Comparison of ENCODE assay signal across 12 cellular contexts in genomic region chr4:21569638-21570037, GRCh38.
DNase-seq lines count a peak whose midpoint lies in the region; ATAC-seq, FAIRE-seq and TF ChIP-seq lines count a peak whose summit lies in the region.
"Had no signal": no experiment of that assay in that cellular context is flagged by ENCODE, and none has a peak within 500 bp of the region (broad histone marks: within the 10 kb centered on the region; RNA-seq: fewer than 3 reads in every experiment).

No MANE protein-coding gene starts in this region.

- no peaks in the 10 kb centered on the region for H3K27me3 Mint-ChIP-seq in endodermal cell (ENCODE audit: insufficient read depth)
- H3K27me3 Mint-ChIP-seq: CD8-positive, alpha-beta memory T cell had no signal

- H3K4me3 ChIP-seq in HUES64 (ENCODE audit: low read length) = no peak overlapping the region
- no peak overlapping the region for H3K4me3 ChIP-seq in endodermal cell (ENCODE audit: low read length)
- peak overlapping the region; percentile 4; the same call in 1 of the 2 replicates for H3K4me3 ChIP-seq in iPS-20b (ENCODE audit: low read length)
- H3K4me3 ChIP-seq in right cardiac atrium (ENCODE audit: low read length) = no peak overlapping the region
- H3K4me3 ChIP-seq: BLaER1 had no signal

- no peak for ATAC-seq in sciatic nerve
- ATAC-seq in right cardiac atrium = no peak

- DNase-seq in endodermal cell = no peak
- no peak for DNase-seq in sciatic nerve (ENCODE audit: low spot score)
- no peak for DNase-seq in D721Med (ENCODE audit: insufficient read length, low spot score)
- no peak for DNase-seq in right cardiac atrium
- DNase-seq in NK-92 treated with Interleukin-12 subunit alpha and Interleukin-12 subunit beta, amount 100 ng/mL, for 24 hours (lab: John Stamatoyannopoulos, UW) = no peak
- DNase-seq: Caco-2; CD8-positive, alpha-beta memory T cell; DMS53; H7 had no signal

- H3K9ac ChIP-seq in HUES64 (ENCODE audit: low read depth, low read length) (no peak overlapping the region), endodermal cell (ENCODE audit: extremely low read depth, low read length, poor library complexity, severe bottlenecking) (no peak overlapping the region), iPS-20b (ENCODE audit: low read depth, low read length) (no peak overlapping the region)
- H3K9ac ChIP-seq: BLaER1 had no signal

- H3K4me1 ChIP-seq in HUES64 (ENCODE audit: insufficient read depth, low read length) (peaks cover 15% of the 10 kb centered on the region), endodermal cell (ENCODE audit: control insufficient read depth, insufficient read depth, low read length) (peaks cover 2% of the 10 kb centered on the region), iPS-20b (ENCODE audit: insufficient read depth, low read length) (peaks cover 11% of the 10 kb centered on the region; the same call in 1 of the 2 replicates), right cardiac atrium (ENCODE audit: control insufficient read depth, insufficient read depth, low read length) (no peaks in the 10 kb centered on the region)
- H3K4me1 ChIP-seq: BLaER1, Caco-2 had no signal

- no peak for FAIRE-seq in D721Med (lab: Jason Lieb, UNC)

- no peaks in the 10 kb centered on the region for H3K9me3 Mint-ChIP-seq in endodermal cell

- H3K9me3 ChIP-seq in HUES64 (ENCODE audit: insufficient read depth, low read depth, low read length) = no peaks in the 10 kb centered on the region
- no peaks in the 10 kb centered on the region for H3K9me3 ChIP-seq in endodermal cell (ENCODE audit: control insufficient read depth, low read length)
- H3K9me3 ChIP-seq in iPS-20b (ENCODE audit: insufficient read depth, low read depth, low read length) = no peaks in the 10 kb centered on the region
- H3K9me3 ChIP-seq in right cardiac atrium (ENCODE audit: control insufficient read depth, low read length) = no peaks in the 10 kb centered on the region
- H3K9me3 ChIP-seq: BLaER1, Caco-2 had no signal

- no peaks in the 10 kb centered on the region for H3K36me3 ChIP-seq in HUES64 (ENCODE audit: insufficient read depth, low read length)
- no peaks in the 10 kb centered on the region for H3K36me3 ChIP-seq in endodermal cell (ENCODE audit: control insufficient read depth, insufficient read depth, low read length)
- no peaks in the 10 kb centered on the region for H3K36me3 ChIP-seq in iPS-20b (ENCODE audit: insufficient read depth, low read depth, low read length)
- H3K36me3 ChIP-seq: BLaER1 had no signal

- H3K4me3 Mint-ChIP-seq in endodermal cell = no peak overlapping the region
- H3K4me3 Mint-ChIP-seq: CD8-positive, alpha-beta memory T cell had no signal

- H3K4me1 Mint-ChIP-seq in endodermal cell = peaks cover 26% of the 10 kb centered on the region
- H3K4me1 Mint-ChIP-seq: CD8-positive, alpha-beta memory T cell had no signal

- H3K27me3 ChIP-seq in HUES64 (ENCODE audit: insufficient read depth, low read length) (no peaks in the 10 kb centered on the region), endodermal cell (ENCODE audit: control insufficient read depth, insufficient read depth, low read length, poor library complexity, severe bottlenecking) (no peaks in the 10 kb centered on the region), iPS-20b (ENCODE audit: insufficient read depth, low read length) (no peaks in the 10 kb centered on the region), right cardiac atrium (ENCODE audit: control insufficient read depth, insufficient read depth) (no peaks in the 10 kb centered on the region)
- H3K27me3 ChIP-seq: BLaER1 had no signal

- intact Hi-C loops in sciatic nerve (cut with DNase I) (no loop called here), right cardiac atrium (cut with DNase I) (no loop called here)

- H3K27ac Mint-ChIP-seq in endodermal cell = no peak overlapping the region
- H3K27ac Mint-ChIP-seq: CD8-positive, alpha-beta memory T cell had no signal

- 22% methylated on average over 2 of the region's 2 CpGs for whole genome bisulfite sequencing in HUES64
- 17 to 51% methylated on average over 1 to 2 of the region's 2 CpGs for WGBS in endodermal cell (ENCODE audit: insufficient coverage in 1 of 2, insufficient read length in 1 of 2), 2 experiments
- WGBS in right cardiac atrium = 34% methylated on average over 2 of the region's 2 CpGs

- H3K36me3 Mint-ChIP-seq in endodermal cell (ENCODE audit: low read depth) = no peaks in the 10 kb centered on the region
- H3K36me3 Mint-ChIP-seq: CD8-positive, alpha-beta memory T cell had no signal

- peak overlapping the region; percentile 32; the same call in 1 of the 2 replicates for H3K27ac ChIP-seq in HUES64 (ENCODE audit: low read depth, low read length)
- H3K27ac ChIP-seq in endodermal cell (ENCODE audit: low read depth, low read length) = no peak overlapping the region
- no peak overlapping the region for H3K27ac ChIP-seq in iPS-20b (ENCODE audit: low read length)
- H3K27ac ChIP-seq in right cardiac atrium (ENCODE audit: low read length) = no peak overlapping the region
- H3K27ac ChIP-seq: BLaER1 had no signal

- TF ChIP-seq CTCF in endodermal cell (conservative IDR thresholded peaks at IDR 0.05) (peak; percentile 50), D721Med (IDR thresholded peaks at IDR 0.05; ENCODE audit: insufficient read depth, missing control alignments) (no peak)
